ENCODE assay signal across 9 cellular contexts in genomic region chr4:153649572-153649991, GRCh38. TPM values are rescaled to one million over a fixed set of nuclear protein-coding genes. Genes with fewer than 3 reads are reported as not detected.
A peak's percentile ranks its signal among the peaks of the same experiment; 100 is the strongest.
DNase-seq lines count a peak whose midpoint lies in the region; ATAC-seq and TF ChIP-seq lines count a peak whose summit lies in the region.
"Had no signal": no experiment of that assay in that cellular context is flagged by ENCODE, and none has a peak within 500 bp of the region (broad histone marks: within the 10 kb centered on the region; RNA-seq: fewer than 3 reads in every experiment).

No MANE protein-coding gene starts in this region.

- no peaks in the 10 kb centered on the region; the same call in none of the 2 replicates for H3K9me3 ChIP-seq in SJCRH30 (replicated peaks)

- TF ChIP-seq CTCF in GM12875 (IDR thresholded peaks at IDR 0.05; ENCODE audit: borderline replicate concordance, insufficient read depth, low read depth, low read length) (0 out of 2 replicates have a peak, but pooled peaks have one; percentile 3), foreskin keratinocyte (conservative IDR thresholded peaks at IDR 0.05) (peak; percentile 67)

- DNase-seq in AML-193 (lab: John Stamatoyannopoulos, UW) (peak; percentile 8 to 10), SJCRH30 (peak; percentile 28 to 58), foreskin keratinocyte (peak in 1 of 2 donors; percentile 53), superior temporal gyrus (ENCODE audit: extremely low spot score) (no peak)
- DNase-seq in stimulated activated naive CD4-positive, alpha-beta T cell treated with Interleukin-2 at 50 U/mL for 16 hours (lab: John Stamatoyannopoulos, UW): no peak
- no peak for DNase-seq in effector CD4-positive, alpha-beta T cell
- DNase-seq: occipital lobe had no signal

- ATAC-seq in foreskin keratinocyte (peak; percentile 15), HG02678 (IDR thresholded peaks at IDR 0.05; ENCODE audit: unreplicated experiment) (no peak)

- H3K36me3 ChIP-seq in SJCRH30: no peaks in the 10 kb centered on the region

- no peak overlapping the region for H3K4me3 ChIP-seq in GM12875 (ENCODE audit: low read depth, low read length)
- no peak overlapping the region for H3K4me3 ChIP-seq in SJCRH30

- H3K27me3 ChIP-seq in SJCRH30: no peaks in the 10 kb centered on the region
- no peaks in the 10 kb centered on the region for H3K27me3 ChIP-seq in foreskin keratinocyte

- H3K4me1 ChIP-seq in SJCRH30 (0 out of 2 replicates have a peak, but pooled peaks cover 4% of the 10 kb centered on the region), foreskin keratinocyte (peaks cover 12% of the 10 kb centered on the region)

- no peak overlapping the region for H3K27ac ChIP-seq in SJCRH30
- no peak overlapping the region for H3K27ac ChIP-seq in foreskin keratinocyte

RNA-seq across cellular contexts. Expression of gene TLR2, which starts 34.5 kb away (rescaled TPM):
- total RNA-seq in SJCRH30 (2014; rRNA removed; shearing (Covaris generic)): not detected in 2 replicates
- 3.5 and 4.4 TPM in 2 replicates for total RNA-seq in foreskin keratinocyte
- 2.0 and 2.1 TPM in 2 replicates for polyA plus RNA-seq in foreskin keratinocyte

Comparison
In these comparisons a context has a peak if more than half of its experiments do, and no peak if none do; other contexts are left out.
1. DNase-seq: peak in AML-193 (2 of 2) and SJCRH30 (2 of 2); none in stimulated activated naive CD4-positive, alpha-beta T cell treated with Interleukin-2 at 50 U/mL for 16 hours (single experiment), superior temporal gyrus (single experiment) and effector CD4-positive, alpha-beta T cell (single experiment).